In genomic region chr12:75489187-75489586, GRCh38 we compare ENCODE assay signal across 13 cellular contexts. TPM values are rescaled to one million over a fixed set of nuclear protein-coding genes. Genes with fewer than 3 reads are reported as not detected.
DNase-seq lines count a peak whose midpoint lies in the region; ATAC-seq, FAIRE-seq and TF ChIP-seq lines count a peak whose summit lies in the region.
"Had no signal": no experiment of that assay in that cellular context is flagged by ENCODE, and none has a peak within 500 bp of the region (broad histone marks: within the 10 kb centered on the region; RNA-seq: fewer than 3 reads in every experiment).

No MANE protein-coding gene starts in this region.

- POLR2A ChIA-PET in activated B cell treated with CpG ODN at 0.5 μM for 24 hours (lab: Charles Lee), result interaction anchor here (1.7 kb wide), 1 partner anchor 10 kb away, joined by 14 read pairs; the partner anchor contains the start of gene GLIPR1

- TF ChIP-seq CTCF in C4-2B (conservative IDR thresholded peaks at IDR 0.05), result no peak
- no peak for TF ChIP-seq CTCF in activated B cell treated with CpG ODN at 0.5 μM for 24 hours (IDR thresholded peaks at IDR 0.05)
- TF ChIP-seq CTCF in keratinocyte (optimal IDR thresholded peaks at IDR 0.05 in 1 of 3, IDR thresholded peaks at IDR 0.05 in 1 of 3, conservative IDR thresholded peaks at IDR 0.05 in 1 of 3; ENCODE audit: extremely low read depth in 1 of 3, insufficient read depth in 2 of 3, low read length in 3 of 3), result no peak

- no peak for FAIRE-seq in keratinocyte (lab: Jason Lieb, UNC)
- FAIRE-seq: D721Med had no signal

- peaks cover 74% of the 10 kb centered on the region for H3K36me3 Mint-ChIP-seq in activated B cell treated with CpG ODN at 0.5 μM for 24 hours (ENCODE audit: low read depth)
- H3K36me3 Mint-ChIP-seq: brain had no signal

- H3K4me1 ChIP-seq in keratinocyte (ENCODE audit: control insufficient read depth, extremely low read depth, insufficient read depth, low read length), result peaks cover 15% of the 10 kb centered on the region

- intact Hi-C loops in activated B cell treated with CpG ODN at 0.5 μM for 24 hours (cut with micrococcal nuclease), result loop anchor here (1.0 to 10.0 kb wide), 4 partner anchors 8 to 856 kb away; partner anchors contain the start of genes BBS10 and GLIPR1L2

- no peaks in the 10 kb centered on the region for H3K79me2 ChIP-seq in keratinocyte (ENCODE audit: control insufficient read depth, insufficient read depth, low read length)

- H3K9me1 ChIP-seq in keratinocyte (ENCODE audit: control insufficient read depth, extremely low read depth, insufficient read depth, low read length), result no peaks in the 10 kb centered on the region

- H3K36me3 ChIP-seq in keratinocyte (ENCODE audit: control insufficient read depth in 2 of 2, extremely low read depth in 1 of 2, insufficient read depth in 2 of 2, low read length in 2 of 2), result no peaks in the 10 kb centered on the region

- peak overlapping the region; percentile 80 for H3K27ac Mint-ChIP-seq in activated B cell treated with CpG ODN at 0.5 μM for 24 hours

- DNase-seq in activated B cell treated with CpG ODN at 0.5 μM for 24 hours (no peak), keratinocyte (ENCODE audit: low read depth, low spot score) (no peak), ureter (ENCODE audit: low spot score) (no peak), HuH-7 (ENCODE audit: low spot score) (no peak), NAMALWA (ENCODE audit: low spot score) (no peak)
- DNase-seq: NCI-H510A; stimulated activated CD4-positive, alpha-beta T cell treated with anti-CD3 and anti-CD28 coated beads, Interleukin-12 subunit alpha, Interleukin-12 subunit beta, amount 100 ng/mL, for 4 hours had no signal

- peaks cover 59% of the 10 kb centered on the region for H3K4me1 Mint-ChIP-seq in activated B cell treated with CpG ODN at 0.5 μM for 24 hours
- H3K4me1 Mint-ChIP-seq: brain had no signal

- H3K9me3 Mint-ChIP-seq in activated B cell treated with CpG ODN at 0.5 μM for 24 hours, result no peaks in the 10 kb centered on the region
- H3K9me3 Mint-ChIP-seq: brain had no signal

- H3K27ac ChIP-seq in C4-2B, result peak overlapping the region; percentile 78; the same call in 1 of the 2 replicates
- H3K27ac ChIP-seq in keratinocyte (ENCODE audit: control insufficient read depth, insufficient read depth, low read length), result no peak overlapping the region

- H3K9me3 ChIP-seq in keratinocyte (ENCODE audit: control insufficient read depth, low read depth, low read length), result no peaks in the 10 kb centered on the region

- dilution Hi-C loops in keratinocyte (cut with MboI; ENCODE audit: extremely low pct_ligation_motif_present, low sequenced_read_pairs), result no loop called here

- no peaks in the 10 kb centered on the region for H4K20me1 ChIP-seq in keratinocyte (ENCODE audit: control insufficient read depth, extremely low read depth, insufficient read depth, low read length)

- H3K27me3 ChIP-seq in keratinocyte (ENCODE audit: control insufficient read depth, extremely low read depth, insufficient read depth, low read length), result no peaks in the 10 kb centered on the region

- CTCF ChIA-PET in activated B cell treated with CpG ODN at 0.5 μM for 24 hours (lab: Charles Lee), result interaction anchor here (1.0 to 1.9 kb wide), 6 partner anchors 9 to 548 kb away, joined by 3 to 9 read pairs (median 3); no protein-coding TSS in a partner anchor

- no peak overlapping the region for H3K4me3 Mint-ChIP-seq in activated B cell treated with CpG ODN at 0.5 μM for 24 hours
- H3K4me3 Mint-ChIP-seq: brain had no signal

- no peak overlapping the region for H2AFZ ChIP-seq in keratinocyte (ENCODE audit: control insufficient read depth, low read length)

- ATAC-seq in GM19455 (IDR thresholded peaks at IDR 0.05; ENCODE audit: unreplicated experiment) (peak; percentile 9), activated B cell treated with CpG ODN at 0.5 μM for 24 hours (ENCODE audit: low read depth) (no peak), HG02981 (IDR thresholded peaks at IDR 0.05; ENCODE audit: unreplicated experiment) (no peak)

- H3K9ac ChIP-seq in keratinocyte (ENCODE audit: control insufficient read depth, extremely low read depth, insufficient read depth, low read length), result no peak overlapping the region

- H3K27me3 Mint-ChIP-seq in activated B cell treated with CpG ODN at 0.5 μM for 24 hours, result no peaks in the 10 kb centered on the region
- H3K27me3 Mint-ChIP-seq: brain had no signal

- no peak overlapping the region for H3K4me3 ChIP-seq in keratinocyte (ENCODE audit: control insufficient read depth in 2 of 3, extremely low read depth in 1 of 3, insufficient read depth in 2 of 3, low read depth in 1 of 3, low read length in 3 of 3)
- H3K4me3 ChIP-seq: GM12878 had no signal

- H3K4me2 ChIP-seq in keratinocyte (ENCODE audit: control insufficient read depth, extremely low read depth, insufficient read depth, low read depth, low read length), result peak overlapping the region; percentile 28

RNA-seq across cellular contexts. Expression of gene GLIPR1, which starts 8.6 kb away (rescaled TPM):
- total RNA-seq in activated B cell treated with CpG ODN at 0.5 μM for 24 hours (44.7 and 45.4 TPM in 2 replicates), ureter (18.4 TPM)
- polyA plus RNA-seq in keratinocyte, result 6.3 to 18.1 TPM (median 10.2 TPM) in 3 replicates
- not detected for polyA plus RNA-seq in keratinocyte (2011; ENCODE audit: low read depth)
- polyA plus RNA-seq in keratinocyte (2011; cell fraction: cytosol; rRNA removed), result 8.3 and 12.6 TPM in 2 replicates
- polyA plus RNA-seq in keratinocyte (2011; cell fraction: nucleus; rRNA removed), result 17.7 and 22.7 TPM in 2 replicates
- polyA plus RNA-seq in keratinocyte (2012; ENCODE audit: low replicate concordance), result 0.48 and 4.4 TPM in 2 replicates
- 5.9 to 21.3 TPM (median 8.7 TPM) in 3 replicates for polyA minus RNA-seq in keratinocyte
- 9.6 TPM for polyA minus RNA-seq in keratinocyte (2011; cell fraction: cytosol; rRNA and poly(A)+ RNA removed)
- polyA minus RNA-seq in keratinocyte (2011; cell fraction: nucleus; rRNA and poly(A)+ RNA removed), result 5.4 and 16.2 TPM in 2 replicates

RNA-seq across cellular contexts. Expression of gene KRR1, which starts 22.2 kb away (rescaled TPM):
- total RNA-seq in activated B cell treated with CpG ODN at 0.5 μM for 24 hours, result 75.0 and 85.1 TPM in 2 replicates
- 32.7 to 74.7 TPM (median 58.3 TPM) in 3 replicates for polyA plus RNA-seq in keratinocyte
- 218 TPM for polyA plus RNA-seq in keratinocyte (2011; ENCODE audit: low read depth)
- 29.9 and 52.2 TPM in 2 replicates for polyA plus RNA-seq in keratinocyte (2011; cell fraction: cytosol; rRNA removed)
- 45.6 and 76.9 TPM in 2 replicates for polyA plus RNA-seq in keratinocyte (2011; cell fraction: nucleus; rRNA removed)
- polyA plus RNA-seq in keratinocyte (2012; ENCODE audit: low replicate concordance), result 41.1 and 54.2 TPM in 2 replicates
- 6.0 to 55.3 TPM (median 14.1 TPM) in 3 replicates for polyA minus RNA-seq in keratinocyte
- 10.2 TPM for polyA minus RNA-seq in keratinocyte (2011; cell fraction: cytosol; rRNA and poly(A)+ RNA removed)
- 19.8 and 51.6 TPM in 2 replicates for polyA minus RNA-seq in keratinocyte (2011; cell fraction: nucleus; rRNA and poly(A)+ RNA removed)
- 70.9 TPM for total RNA-seq in ureter
